ENCODE assay signal across 29 cellular contexts in the genomic region with DNA sequence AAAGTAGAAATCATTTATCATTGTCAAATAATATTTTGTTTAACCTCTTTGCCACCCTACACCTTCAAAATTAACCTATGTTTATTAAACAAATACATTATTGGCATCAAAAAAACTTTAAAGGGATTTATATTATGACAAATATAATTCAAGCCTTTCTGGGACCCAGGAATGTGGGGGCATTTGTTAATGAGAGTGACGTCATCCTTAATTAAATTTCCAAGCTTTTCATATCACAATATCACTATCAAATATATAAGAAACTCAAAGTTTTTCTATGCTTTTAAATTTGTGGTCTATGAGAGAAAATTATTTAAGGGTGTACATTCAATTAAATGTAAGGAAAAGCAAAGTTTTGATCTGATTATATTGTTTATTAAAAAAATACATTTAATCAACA.
"Had no signal": no experiment of that assay in that cellular context is flagged by ENCODE, and none has a peak within 500 bp of the region (broad histone marks: within the 10 kb centered on the region; RNA-seq: fewer than 3 reads in every experiment).

No MANE protein-coding gene starts in this region.

- H3K27ac Mint-ChIP-seq: naive B cell; naive thymus-derived CD8-positive, alpha-beta T cell; natural killer cell treated with Interleukin-12 subunit alpha and Interleukin-12 subunit beta and Interleukin-15 and Interleukin-18, amount 100 ng/mL, for 72 hours; nephron progenitor cell; progenitor cell of endocrine pancreas; stimulated activated effector memory CD8-positive, alpha-beta T cell treated with anti-CD3 and anti-CD28 coated beads, Interleukin-12 subunit alpha, Interleukin-12 subunit beta, amount 100 ng/mL, for 72 hours; stimulated activated naive B cell treated with anti-CD40 and anti-IgM and Interleukin-4, amounts not matched to agents 10 μg/mL and 1 μg/mL and 100 μg/mL, for 72 hours; stimulated activated naive CD8-positive, alpha-beta T cell treated with anti-CD3 and anti-CD28 coated beads, Interleukin-15, Interleukin-2, amounts not matched to agents 100 ng/mL and 50 ng/mL, for 24 hours had no signal

- ATAC-seq: naive thymus-derived CD8-positive, alpha-beta T cell; natural killer cell treated with Interleukin-12 subunit alpha and Interleukin-12 subunit beta and Interleukin-15 and Interleukin-18, amount 100 ng/mL, for 72 hours; pancreas; psoas muscle; right cardiac atrium; sciatic nerve; stimulated activated effector memory CD8-positive, alpha-beta T cell treated with anti-CD3 and anti-CD28 coated beads, Interleukin-12 subunit alpha, Interleukin-12 subunit beta, amount 100 ng/mL, for 72 hours; stimulated activated naive B cell treated with anti-CD40 and anti-IgM and Interleukin-4, amounts not matched to agents 10 μg/mL and 1 μg/mL and 100 μg/mL, for 72 hours had no signal

- H3K9me3 Mint-ChIP-seq: natural killer cell treated with Interleukin-12 subunit alpha and Interleukin-12 subunit beta and Interleukin-15 and Interleukin-18, amount 100 ng/mL, for 72 hours; nephron progenitor cell; neural crest cell; stimulated activated naive B cell treated with anti-CD40 and anti-IgM and Interleukin-4, amounts not matched to agents 10 μg/mL and 1 μg/mL and 100 μg/mL, for 72 hours had no signal

- H3K27me3 Mint-ChIP-seq: naive B cell; stimulated activated naive CD8-positive, alpha-beta T cell treated with anti-CD3 and anti-CD28 coated beads, Interleukin-15, Interleukin-2, amounts not matched to agents 100 ng/mL and 50 ng/mL, for 24 hours had no signal

- DNase-seq: naive B cell; naive thymus-derived CD8-positive, alpha-beta T cell; nephron progenitor cell; nucleus accumbens; pancreas; psoas muscle; right cardiac atrium; stimulated activated CD4-positive, alpha-beta T cell treated with anti-CD3 and anti-CD28 coated beads, Interleukin-15, amount 100 ng/mL, for 24 hours; stimulated activated CD4-positive, alpha-beta T cell treated with anti-CD3 and anti-CD28 coated beads, Interleukin-2, amount 100 ng/mL, for 24 hours; stimulated activated CD4-positive, alpha-beta T cell treated with anti-CD3 and anti-CD28 coated beads, Interleukin-2, amount 100 ng/mL, for 48 hours; stimulated activated CD4-positive, alpha-beta T cell treated with anti-CD3 and anti-CD28 coated beads, Interleukin-4, amount 100 ng/mL, for 24 hours; stimulated activated naive B cell treated with anti-CD40 and anti-IgM and Interleukin-4, amounts not matched to agents 10 μg/mL and 1 μg/mL and 100 μg/mL, for 72 hours; stimulated activated naive CD4-positive, alpha-beta T cell treated with Interleukin-2 at 50 U/mL for 16 hours; stomach; thyroid gland; trophoblast cell had no signal

- H3K4me1 ChIP-seq: pancreas, psoas muscle, stomach, thyroid gland, tibial nerve, upper lobe of left lung, vagina had no signal

- H3K9me3 ChIP-seq: neutrophil, pancreas, psoas muscle, stomach, thoracic aorta, thyroid gland, tibial nerve, upper lobe of left lung, vagina had no signal

- H3K27me3 ChIP-seq: neutrophil, pancreas, stomach, thyroid gland, tibial nerve, upper lobe of left lung, vagina had no signal

- FAIRE-seq: pancreas, urothelium cell line had no signal

- H3K4me1 Mint-ChIP-seq: naive B cell; nephron progenitor cell; stimulated activated effector memory CD8-positive, alpha-beta T cell treated with anti-CD3 and anti-CD28 coated beads, Interleukin-12 subunit alpha, Interleukin-12 subunit beta, amount 100 ng/mL, for 72 hours; stimulated activated naive B cell treated with anti-CD40 and anti-IgM and Interleukin-4, amounts not matched to agents 10 μg/mL and 1 μg/mL and 100 μg/mL, for 72 hours had no signal

- H3K36me3 Mint-ChIP-seq: naive B cell; naive thymus-derived CD8-positive, alpha-beta T cell; natural killer cell treated with Interleukin-12 subunit alpha and Interleukin-12 subunit beta and Interleukin-15 and Interleukin-18, amount 100 ng/mL, for 72 hours; stimulated activated effector memory CD8-positive, alpha-beta T cell treated with anti-CD3 and anti-CD28 coated beads, Interleukin-12 subunit alpha, Interleukin-12 subunit beta, amount 100 ng/mL, for 72 hours; stimulated activated naive B cell treated with anti-CD40 and anti-IgM and Interleukin-4, amounts not matched to agents 10 μg/mL and 1 μg/mL and 100 μg/mL, for 72 hours had no signal

- H3K36me3 ChIP-seq: neutrophil, pancreas, stomach, thoracic aorta, thyroid gland, tibial nerve, upper lobe of left lung, vagina had no signal

- H3K4me3 ChIP-seq: pancreas, psoas muscle, skin epidermis, stomach, thoracic aorta, thyroid gland, tibial nerve, upper lobe of left lung, vagina had no signal

- H3K4me3 Mint-ChIP-seq: naive B cell; naive thymus-derived CD8-positive, alpha-beta T cell; natural killer cell treated with Interleukin-12 subunit alpha and Interleukin-12 subunit beta and Interleukin-15 and Interleukin-18, amount 100 ng/mL, for 72 hours; nephron progenitor cell; neural crest cell; stimulated activated effector memory CD8-positive, alpha-beta T cell treated with anti-CD3 and anti-CD28 coated beads, Interleukin-12 subunit alpha, Interleukin-12 subunit beta, amount 100 ng/mL, for 72 hours; stimulated activated naive B cell treated with anti-CD40 and anti-IgM and Interleukin-4, amounts not matched to agents 10 μg/mL and 1 μg/mL and 100 μg/mL, for 72 hours; stimulated activated naive CD8-positive, alpha-beta T cell treated with anti-CD3 and anti-CD28 coated beads, Interleukin-15, Interleukin-2, amounts not matched to agents 100 ng/mL and 50 ng/mL, for 24 hours had no signal

- H3K27ac ChIP-seq: neutrophil, pancreas, psoas muscle, skin epidermis, stomach, thoracic aorta, thyroid gland, tibial nerve, upper lobe of left lung, vagina had no signal
